ENCODE assay signal across 23 cellular contexts in genomic region chr5:145917288-145917687, GRCh38. TPM values are rescaled to one million over a fixed set of nuclear protein-coding genes. Genes with fewer than 3 reads are reported as not detected.
"Had no signal": no experiment of that assay in that cellular context is flagged by ENCODE, and none has a peak within 500 bp of the region (broad histone marks: within the 10 kb centered on the region; RNA-seq: fewer than 3 reads in every experiment).

No MANE protein-coding gene starts in this region.

- H3K27ac Mint-ChIP-seq: activated B cell treated with CpG ODN at 0.5 μM for 24 hours; activated CD8-positive, alpha-beta T cell treated with anti-CD3 and anti-CD28 coated beads for 36 hours; activated naive CD4-positive, alpha-beta T cell treated with anti-CD3 and anti-CD28 coated beads, Interleukin-2, amount 50 U/mL, for 72 hours; naive B cell had no signal

- H3K4me3 ChIP-seq: smooth muscle cell had no signal

- H3K4me2 ChIP-seq: smooth muscle cell had no signal

- H3K9me3 Mint-ChIP-seq: activated B cell treated with CpG ODN at 0.5 μM for 24 hours; activated CD8-positive, alpha-beta T cell treated with anti-CD3 and anti-CD28 coated beads for 36 hours; activated naive CD4-positive, alpha-beta T cell treated with anti-CD3 and anti-CD28 coated beads, Interleukin-2, amount 50 U/mL, for 72 hours had no signal

- H3K36me3 Mint-ChIP-seq: activated naive CD4-positive, alpha-beta T cell treated with anti-CD3 and anti-CD28 coated beads, Interleukin-2, amount 50 U/mL, for 72 hours; naive B cell had no signal

- DNase-seq: activated B cell treated with CpG ODN at 0.5 μM for 24 hours; activated CD4-positive, alpha-beta T cell treated with anti-CD3 and anti-CD28 coated beads for 48 hours; activated CD8-positive, alpha-beta T cell treated with anti-CD3 and anti-CD28 coated beads for 36 hours; activated gamma-delta T cell; activated T-cell treated with anti-CD3 and anti-CD28 coated beads, Interleukin-2, amount 50 U/mL, for 48 hours; central memory CD4-positive, alpha-beta T cell; cortex of kidney; effector CD4-positive, alpha-beta T cell; foreskin melanocyte; head of caudate nucleus; left colon; naive B cell; posterior cingulate gyrus; stimulated activated CD4-positive, alpha-beta T cell treated with anti-CD3 and anti-CD28 coated beads, Interleukin-4, amount 100 ng/mL, for 4 hours; stimulated activated CD8-positive, alpha-beta memory T cell treated with anti-CD3 and anti-CD28 coated beads, Interleukin-4, amount 100 ng/mL, for 48 hours; stimulated activated naive CD4-positive, alpha-beta T cell treated with Interleukin-2 at 50 U/mL for 16 hours; substantia nigra; T-helper 2 cell had no signal

- H3K4me3 Mint-ChIP-seq: activated B cell treated with CpG ODN at 0.5 μM for 24 hours; activated CD8-positive, alpha-beta T cell treated with anti-CD3 and anti-CD28 coated beads for 36 hours; naive B cell had no signal

- FAIRE-seq: endothelial cell of umbilical vein had no signal

- H3K4me1 Mint-ChIP-seq: activated B cell treated with CpG ODN at 0.5 μM for 24 hours had no signal

- ATAC-seq: activated CD8-positive, alpha-beta T cell treated with anti-CD3 and anti-CD28 coated beads for 36 hours; activated naive CD4-positive, alpha-beta T cell treated with anti-CD3 and anti-CD28 coated beads, Interleukin-2, amount 50 U/mL, for 72 hours; left colon had no signal

RNA-seq across cellular contexts. Expression of gene SH3RF2, which starts 19.1 kb away (rescaled TPM):
- total RNA-seq: activated B cell treated with CpG ODN at 0.5 μM for 24 hours; activated CD8-positive, alpha-beta T cell treated with anti-CD3 and anti-CD28 coated beads for 36 hours; activated naive CD4-positive, alpha-beta T cell treated with anti-CD3 and anti-CD28 coated beads, Interleukin-2, amount 50 U/mL, for 72 hours had no signal

RNA-seq across cellular contexts. Expression of gene GRXCR2, which starts 44.5 kb away (rescaled TPM):
- total RNA-seq: activated B cell treated with CpG ODN at 0.5 μM for 24 hours; activated CD8-positive, alpha-beta T cell treated with anti-CD3 and anti-CD28 coated beads for 36 hours; activated naive CD4-positive, alpha-beta T cell treated with anti-CD3 and anti-CD28 coated beads, Interleukin-2, amount 50 U/mL, for 72 hours; endothelial cell of umbilical vein; left colon; mononuclear cell; smooth muscle cell; urinary bladder had no signal
- polyA plus RNA-seq: endothelial cell of umbilical vein, smooth muscle cell, urinary bladder had no signal
